1 cellular context compared by ENCODE assay signal in the genomic region with DNA sequence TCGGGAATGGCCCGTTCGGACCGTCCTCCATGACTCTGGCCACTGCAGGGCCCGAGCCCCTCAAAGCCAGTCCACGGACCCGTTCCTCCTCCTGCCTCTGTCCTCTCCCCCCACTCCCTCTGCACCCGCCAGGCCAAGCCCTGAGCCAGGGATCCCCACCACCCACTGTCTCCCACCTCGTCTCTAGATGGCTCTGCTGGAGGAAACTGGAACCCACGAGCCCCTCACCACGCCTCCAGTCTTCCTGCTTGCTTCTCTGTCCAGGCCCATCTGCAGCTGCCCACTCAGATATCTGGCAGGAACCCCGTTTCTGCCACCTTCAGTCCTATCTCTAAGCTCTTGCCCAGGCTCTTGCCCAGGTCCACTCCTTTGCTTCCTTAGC.
TF ChIP-seq lines count a peak whose summit lies in the region.

No MANE protein-coding gene starts in this region.

TF ChIP-seq in GM12878, 131 proteins besides CTCF, POLR2A, EP300 and RAD21:
- TF ChIP-seq POLR2AphosphoS2 (IDR thresholded peaks at IDR 0.05; ENCODE audit: low read depth, low read length) (no peak), SRF (IDR thresholded peaks at IDR 0.05; ENCODE audit: low read depth in 2 of 2, low read length in 2 of 2) (no peak), SP1 (IDR thresholded peaks at IDR 0.05; ENCODE audit: low read depth, low read length) (no peak), TARDBP (IDR thresholded peaks at IDR 0.05; ENCODE audit: borderline replicate concordance) (no peak), MTA3 (IDR thresholded peaks at IDR 0.05; ENCODE audit: borderline replicate concordance, low read length) (no peak), ZSCAN29 (IDR thresholded peaks at IDR 0.05) (no peak), NFYA (IDR thresholded peaks at IDR 0.05; ENCODE audit: borderline replicate concordance, low read depth, low read length) (no peak), CHD2 (IDR thresholded peaks at IDR 0.05; ENCODE audit: borderline replicate concordance, low read depth, low read length) (no peak), GABPA (IDR thresholded peaks at IDR 0.05; ENCODE audit: low read depth) (no peak), TCF7 (IDR thresholded peaks at IDR 0.05; ENCODE audit: borderline replicate concordance) (no peak), NFIC (IDR thresholded peaks at IDR 0.05; ENCODE audit: low read depth, low read length) (no peak), SREBF2 (IDR thresholded peaks at IDR 0.05; ENCODE audit: low read length) (no peak), SIX5 (IDR thresholded peaks at IDR 0.05; ENCODE audit: low read depth, low read length, severe bottlenecking) (no peak), GATAD2B (conservative IDR thresholded peaks at IDR 0.05; ENCODE audit: low read depth) (no peak), DPF2 (IDR thresholded peaks at IDR 0.05) (no peak)
- TF ChIP-seq, protein P1, sequence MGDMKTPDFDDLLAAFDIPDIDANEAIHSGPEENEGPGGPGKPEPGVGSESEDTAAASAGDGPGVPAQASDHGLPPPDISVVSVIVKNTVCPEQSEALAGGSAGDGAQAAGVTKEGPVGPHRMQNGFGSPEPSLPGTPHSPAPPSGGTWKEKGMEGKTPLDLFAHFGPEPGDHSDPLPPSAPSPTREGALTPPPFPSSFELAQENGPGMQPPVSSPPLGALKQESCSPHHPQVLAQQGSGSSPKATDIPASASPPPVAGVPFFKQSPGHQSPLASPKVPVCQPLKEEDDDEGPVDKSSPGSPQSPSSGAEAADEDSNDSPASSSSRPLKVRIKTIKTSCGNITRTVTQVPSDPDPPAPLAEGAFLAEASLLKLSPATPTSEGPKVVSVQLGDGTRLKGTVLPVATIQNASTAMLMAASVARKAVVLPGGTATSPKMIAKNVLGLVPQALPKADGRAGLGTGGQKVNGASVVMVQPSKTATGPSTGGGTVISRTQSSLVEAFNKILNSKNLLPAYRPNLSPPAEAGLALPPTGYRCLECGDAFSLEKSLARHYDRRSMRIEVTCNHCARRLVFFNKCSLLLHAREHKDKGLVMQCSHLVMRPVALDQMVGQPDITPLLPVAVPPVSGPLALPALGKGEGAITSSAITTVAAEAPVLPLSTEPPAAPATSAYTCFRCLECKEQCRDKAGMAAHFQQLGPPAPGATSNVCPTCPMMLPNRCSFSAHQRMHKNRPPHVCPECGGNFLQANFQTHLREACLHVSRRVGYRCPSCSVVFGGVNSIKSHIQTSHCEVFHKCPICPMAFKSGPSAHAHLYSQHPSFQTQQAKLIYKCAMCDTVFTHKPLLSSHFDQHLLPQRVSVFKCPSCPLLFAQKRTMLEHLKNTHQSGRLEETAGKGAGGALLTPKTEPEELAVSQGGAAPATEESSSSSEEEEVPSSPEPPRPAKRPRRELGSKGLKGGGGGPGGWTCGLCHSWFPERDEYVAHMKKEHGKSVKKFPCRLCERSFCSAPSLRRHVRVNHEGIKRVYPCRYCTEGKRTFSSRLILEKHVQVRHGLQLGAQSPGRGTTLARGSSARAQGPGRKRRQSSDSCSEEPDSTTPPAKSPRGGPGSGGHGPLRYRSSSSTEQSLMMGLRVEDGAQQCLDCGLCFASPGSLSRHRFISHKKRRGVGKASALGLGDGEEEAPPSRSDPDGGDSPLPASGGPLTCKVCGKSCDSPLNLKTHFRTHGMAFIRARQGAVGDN (IDR thresholded peaks at IDR 0.05) = no peak
- TF ChIP-seq, protein P2, sequence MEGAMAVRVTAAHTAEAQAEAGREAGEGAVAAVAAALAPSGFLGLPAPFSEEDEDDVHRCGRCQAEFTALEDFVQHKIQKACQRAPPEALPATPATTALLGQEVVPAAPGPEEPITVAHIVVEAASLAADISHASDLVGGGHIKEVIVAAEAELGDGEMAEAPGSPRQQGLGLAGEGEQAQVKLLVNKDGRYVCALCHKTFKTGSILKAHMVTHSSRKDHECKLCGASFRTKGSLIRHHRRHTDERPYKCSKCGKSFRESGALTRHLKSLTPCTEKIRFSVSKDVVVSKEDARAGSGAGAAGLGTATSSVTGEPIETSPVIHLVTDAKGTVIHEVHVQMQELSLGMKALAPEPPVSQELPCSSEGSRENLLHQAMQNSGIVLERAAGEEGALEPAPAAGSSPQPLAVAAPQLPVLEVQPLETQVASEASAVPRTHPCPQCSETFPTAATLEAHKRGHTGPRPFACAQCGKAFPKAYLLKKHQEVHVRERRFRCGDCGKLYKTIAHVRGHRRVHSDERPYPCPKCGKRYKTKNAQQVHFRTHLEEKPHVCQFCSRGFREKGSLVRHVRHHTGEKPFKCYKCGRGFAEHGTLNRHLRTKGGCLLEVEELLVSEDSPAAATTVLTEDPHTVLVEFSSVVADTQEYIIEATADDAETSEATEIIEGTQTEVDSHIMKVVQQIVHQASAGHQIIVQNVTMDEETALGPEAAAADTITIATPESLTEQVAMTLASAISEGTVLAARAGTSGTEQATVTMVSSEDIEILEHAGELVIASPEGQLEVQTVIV (IDR thresholded peaks at IDR 0.05; ENCODE audit: borderline replicate concordance, partially characterized antibody) = no peak
- TF ChIP-seq, protein P3, sequence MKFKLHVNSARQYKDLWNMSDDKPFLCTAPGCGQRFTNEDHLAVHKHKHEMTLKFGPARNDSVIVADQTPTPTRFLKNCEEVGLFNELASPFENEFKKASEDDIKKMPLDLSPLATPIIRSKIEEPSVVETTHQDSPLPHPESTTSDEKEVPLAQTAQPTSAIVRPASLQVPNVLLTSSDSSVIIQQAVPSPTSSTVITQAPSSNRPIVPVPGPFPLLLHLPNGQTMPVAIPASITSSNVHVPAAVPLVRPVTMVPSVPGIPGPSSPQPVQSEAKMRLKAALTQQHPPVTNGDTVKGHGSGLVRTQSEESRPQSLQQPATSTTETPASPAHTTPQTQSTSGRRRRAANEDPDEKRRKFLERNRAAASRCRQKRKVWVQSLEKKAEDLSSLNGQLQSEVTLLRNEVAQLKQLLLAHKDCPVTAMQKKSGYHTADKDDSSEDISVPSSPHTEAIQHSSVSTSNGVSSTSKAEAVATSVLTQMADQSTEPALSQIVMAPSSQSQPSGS (IDR thresholded peaks at IDR 0.05; ENCODE audit: low read length) = no peak
- TF ChIP-seq, protein P4, sequence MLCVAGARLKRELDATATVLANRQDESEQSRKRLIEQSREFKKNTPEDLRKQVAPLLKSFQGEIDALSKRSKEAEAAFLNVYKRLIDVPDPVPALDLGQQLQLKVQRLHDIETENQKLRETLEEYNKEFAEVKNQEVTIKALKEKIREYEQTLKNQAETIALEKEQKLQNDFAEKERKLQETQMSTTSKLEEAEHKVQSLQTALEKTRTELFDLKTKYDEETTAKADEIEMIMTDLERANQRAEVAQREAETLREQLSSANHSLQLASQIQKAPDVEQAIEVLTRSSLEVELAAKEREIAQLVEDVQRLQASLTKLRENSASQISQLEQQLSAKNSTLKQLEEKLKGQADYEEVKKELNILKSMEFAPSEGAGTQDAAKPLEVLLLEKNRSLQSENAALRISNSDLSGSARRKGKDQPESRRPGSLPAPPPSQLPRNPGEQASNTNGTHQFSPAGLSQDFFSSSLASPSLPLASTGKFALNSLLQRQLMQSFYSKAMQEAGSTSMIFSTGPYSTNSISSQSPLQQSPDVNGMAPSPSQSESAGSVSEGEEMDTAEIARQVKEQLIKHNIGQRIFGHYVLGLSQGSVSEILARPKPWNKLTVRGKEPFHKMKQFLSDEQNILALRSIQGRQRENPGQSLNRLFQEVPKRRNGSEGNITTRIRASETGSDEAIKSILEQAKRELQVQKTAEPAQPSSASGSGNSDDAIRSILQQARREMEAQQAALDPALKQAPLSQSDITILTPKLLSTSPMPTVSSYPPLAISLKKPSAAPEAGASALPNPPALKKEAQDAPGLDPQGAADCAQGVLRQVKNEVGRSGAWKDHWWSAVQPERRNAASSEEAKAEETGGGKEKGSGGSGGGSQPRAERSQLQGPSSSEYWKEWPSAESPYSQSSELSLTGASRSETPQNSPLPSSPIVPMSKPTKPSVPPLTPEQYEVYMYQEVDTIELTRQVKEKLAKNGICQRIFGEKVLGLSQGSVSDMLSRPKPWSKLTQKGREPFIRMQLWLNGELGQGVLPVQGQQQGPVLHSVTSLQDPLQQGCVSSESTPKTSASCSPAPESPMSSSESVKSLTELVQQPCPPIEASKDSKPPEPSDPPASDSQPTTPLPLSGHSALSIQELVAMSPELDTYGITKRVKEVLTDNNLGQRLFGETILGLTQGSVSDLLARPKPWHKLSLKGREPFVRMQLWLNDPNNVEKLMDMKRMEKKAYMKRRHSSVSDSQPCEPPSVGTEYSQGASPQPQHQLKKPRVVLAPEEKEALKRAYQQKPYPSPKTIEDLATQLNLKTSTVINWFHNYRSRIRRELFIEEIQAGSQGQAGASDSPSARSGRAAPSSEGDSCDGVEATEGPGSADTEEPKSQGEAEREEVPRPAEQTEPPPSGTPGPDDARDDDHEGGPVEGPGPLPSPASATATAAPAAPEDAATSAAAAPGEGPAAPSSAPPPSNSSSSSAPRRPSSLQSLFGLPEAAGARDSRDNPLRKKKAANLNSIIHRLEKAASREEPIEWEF (IDR thresholded peaks at IDR 0.05; ENCODE audit: insufficient replicate concordance, low read depth, low read length) = no peak
TF ChIP-seq in GM12878: peak in this region for 0.
